Comparison of ENCODE assay signal across 8 cellular contexts in genomic region chr17:77882481-77883212, GRCh38.
DNase-seq lines count a peak whose midpoint lies in the region; ATAC-seq and TF ChIP-seq lines count a peak whose summit lies in the region.

No MANE protein-coding gene starts in this region.

- H3K4me3 Mint-ChIP-seq in CD4-positive, alpha-beta memory T cell, result peak overlapping the region; percentile 80 to 92 (median 86)

- no peaks in the 10 kb centered on the region for H3K9me3 ChIP-seq in CD4-positive, alpha-beta memory T cell (ENCODE audit: control insufficient read depth in 1 of 2, low read length in 2 of 2)
- H3K9me3 ChIP-seq in Loucy (ENCODE audit: insufficient read depth, low read depth, low read length) (no peaks in the 10 kb centered on the region), psoas muscle (no peaks in the 10 kb centered on the region), uterus (no peaks in the 10 kb centered on the region)

- no peaks in the 10 kb centered on the region for H3K9me3 Mint-ChIP-seq in CD4-positive, alpha-beta memory T cell

- H3K9me2 ChIP-seq in Loucy (replicated peaks; ENCODE audit: low read depth, low read length), result no peaks in the 10 kb centered on the region

- TF ChIP-seq POLR2A in uterus (IDR thresholded peaks at IDR 0.05), result no peak

- peak overlapping the region; percentile 94 for H3K4me2 ChIP-seq in Loucy (ENCODE audit: low read depth, low read length, poor library complexity, severe bottlenecking)

- peak overlapping the region; percentile 39 to 55 for H3K4me3 ChIP-seq in CD4-positive, alpha-beta memory T cell (ENCODE audit: low read length in 2 of 2)
- H3K4me3 ChIP-seq in Loucy (ENCODE audit: low read length, poor library complexity, severe bottlenecking), result peak overlapping the region; percentile 74
- no peak overlapping the region for H3K4me3 ChIP-seq in psoas muscle
- H3K4me3 ChIP-seq in uterus, result no peak overlapping the region

- H3K27me3 ChIP-seq in CD4-positive, alpha-beta memory T cell (ENCODE audit: insufficient read depth, low read length), result no peaks in the 10 kb centered on the region
- H3K27me3 ChIP-seq in Loucy (ENCODE audit: insufficient read depth, low read length, poor library complexity, severe bottlenecking), result no peaks in the 10 kb centered on the region
- peaks cover 0 to 7% (median 0%) of the 10 kb centered on the region in 3 donors for H3K27me3 ChIP-seq in psoas muscle (ENCODE audit: insufficient read depth in 3 of 3, low read length in 2 of 3)
- no peaks in the 10 kb centered on the region for H3K27me3 ChIP-seq in uterus

- CTCF ChIA-PET in CD4-positive, alpha-beta memory T cell (lab: Charles Lee; ENCODE audit: partially characterized antibody), result interaction anchor here (0.6 to 1.7 kb wide), 4 partner anchors 75 to 953 kb away, joined by 3 to 4 read pairs (median 3); no protein-coding TSS in a partner anchor

- H3K27ac ChIP-seq in CD4-positive, alpha-beta memory T cell (ENCODE audit: low read depth, low read length), result peak overlapping the region; percentile 99
- no peak overlapping the region for H3K27ac ChIP-seq in psoas muscle
- peak overlapping the region in 1 of 2 donors; percentile 3 for H3K27ac ChIP-seq in uterus

- TF ChIP-seq CTCF in Loucy (conservative IDR thresholded peaks at IDR 0.05; ENCODE audit: low read length), result no peak
- no peak for TF ChIP-seq CTCF in psoas muscle (IDR thresholded peaks at IDR 0.05)
- TF ChIP-seq CTCF in uterus (IDR thresholded peaks at IDR 0.05), result no peak

- peaks cover 6% of the 10 kb centered on the region; the same call in 1 of the 2 replicates for H3F3A ChIP-seq in Loucy (ENCODE audit: low read depth)

- no peaks in the 10 kb centered on the region for H4K20me1 ChIP-seq in Loucy (ENCODE audit: insufficient read depth, low read length, poor library complexity, severe bottlenecking)

- H3K36me3 ChIP-seq in CD4-positive, alpha-beta memory T cell (ENCODE audit: insufficient read depth, low read length), result no peaks in the 10 kb centered on the region
- H3K36me3 ChIP-seq in Loucy (ENCODE audit: insufficient read depth, low read length) (no peaks in the 10 kb centered on the region), psoas muscle (ENCODE audit: insufficient read depth in 1 of 2, low read depth in 1 of 2) (no peaks in the 10 kb centered on the region), uterus (no peaks in the 10 kb centered on the region)

- H3K27ac Mint-ChIP-seq in CD4-positive, alpha-beta memory T cell, result peak overlapping the region; percentile 96 to 100 (median 99)

- H3K4me1 ChIP-seq in CD4-positive, alpha-beta memory T cell (ENCODE audit: insufficient read depth, low read length), result peaks cover 90% of the 10 kb centered on the region
- H3K4me1 ChIP-seq in Loucy (ENCODE audit: insufficient read depth, low read length, poor library complexity, severe bottlenecking), result peaks cover 80% of the 10 kb centered on the region
- peaks cover 9% of the 10 kb centered on the region for H3K4me1 ChIP-seq in psoas muscle
- H3K4me1 ChIP-seq in uterus, result peaks cover 0 to 10% of the 10 kb centered on the region in 2 donors

- intact Hi-C loops in CD4-positive, alpha-beta memory T cell (cut with micrococcal nuclease), result loop anchor here (1.0 to 10.0 kb wide), 4 partner anchors 10 to 218 kb away; partner anchors contain the start of gene TNRC6C
- intact Hi-C loops in psoas muscle (cut with DNase I) (loop anchor here in 1 of 2 donors (5.0 kb wide), 1 partner anchor 445 kb away; no protein-coding TSS in a partner anchor), uterus (cut with DNase I; ENCODE audit: low total_unique reads) (no loop called here)

- peaks cover 0 to 7% of the 10 kb centered on the region in 2 donors for H3K36me3 Mint-ChIP-seq in CD4-positive, alpha-beta memory T cell

- ATAC-seq in esophagus mucosa (peak; percentile 50), psoas muscle (peak in 3 of 4 donors; percentile 18 to 30 (median 27)), HG03432 (IDR thresholded peaks at IDR 0.05; ENCODE audit: unreplicated experiment) (no peak)

- WGBS in psoas muscle, 3 donors, result 36 to 57% (median 37%) methylated on average over 12 of the region's 12 CpGs

- H2AFZ ChIP-seq in Loucy (ENCODE audit: low read length), result no peak overlapping the region

- peaks cover 69 to 94% (median 83%) of the 10 kb centered on the region in 4 donors for H3K4me1 Mint-ChIP-seq in CD4-positive, alpha-beta memory T cell

- peak overlapping the region; percentile 78 for H3K9ac ChIP-seq in Loucy (ENCODE audit: low read depth, low read length, poor library complexity, severe bottlenecking)

- peaks cover 17% of the 10 kb centered on the region; the same call in 1 of the 2 replicates for H3K79me2 ChIP-seq in Loucy (ENCODE audit: insufficient read depth, low read length)

- H3K27me3 Mint-ChIP-seq in CD4-positive, alpha-beta memory T cell, result no peaks in the 10 kb centered on the region

- DNase-seq in CD4-positive, alpha-beta memory T cell, result peak; percentile 90 to 100 (median 94)
- peak; percentile 91 for DNase-seq in activated CD8-positive, alpha-beta memory T cell treated with anti-CD3 and anti-CD28 coated beads, Interleukin-2, amount 50 U/mL, for 1 hour (ENCODE audit: extremely low read depth)
- DNase-seq in psoas muscle, result peak; percentile 46 to 67
- DNase-seq in uterus, result peak; percentile 41 to 48
- DNase-seq in AG08396 (ENCODE audit: low spot score), result no peak

- POLR2A ChIA-PET in CD4-positive, alpha-beta memory T cell (lab: Charles Lee; ENCODE audit: partially characterized antibody), result interaction anchor here (0.8 to 5.3 kb wide), 12 partner anchors 9 to 438 kb away, joined by 3 to 116 read pairs (median 4); partner anchors contain the start of gene TNRC6C

Comparison
In these comparisons a context has a peak if more than half of its experiments do, and no peak if none do; other contexts are left out.
1. H3K4me3 ChIP-seq: peak in CD4-positive, alpha-beta memory T cell (2 of 2) and Loucy (single experiment); none in psoas muscle (single experiment) and uterus (0 of 2).